Comparison of ENCODE assay signal across 21 cellular contexts in the genomic region with DNA sequence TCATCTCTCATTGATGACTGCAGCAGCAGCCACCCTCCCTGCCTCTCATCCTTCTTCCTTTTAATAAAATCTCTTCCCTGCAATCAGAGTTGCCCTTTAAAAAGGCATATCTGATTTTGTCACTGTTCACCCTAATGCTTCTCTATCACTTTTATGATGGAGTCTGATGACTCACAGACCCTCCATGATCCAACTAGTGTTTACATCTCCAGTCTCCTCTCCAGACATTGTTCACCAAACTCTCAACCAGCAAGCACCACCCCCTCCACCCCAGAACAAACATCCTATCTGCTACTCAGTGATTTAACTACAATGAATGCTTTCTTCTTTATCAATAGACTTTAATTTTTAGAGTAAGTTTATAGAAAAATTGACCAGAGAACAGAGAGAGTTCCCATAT. TPM values are rescaled to one million over a fixed set of nuclear protein-coding genes. Genes with fewer than 3 reads are reported as not detected.
"Had no signal": no experiment of that assay in that cellular context is flagged by ENCODE, and none has a peak within 500 bp of the region (broad histone marks: within the 10 kb centered on the region; RNA-seq: fewer than 3 reads in every experiment).

No MANE protein-coding gene starts in this region.

- DNase-seq: activated CD4-positive, alpha-beta T cell treated with anti-CD3 and anti-CD28 coated beads for 4 hours; activated CD4-positive, alpha-beta T cell treated with anti-CD3 and anti-CD28 coated beads, Interleukin-2, amount 50 U/mL, for 48 hours; activated CD4-positive, CD25-positive, alpha-beta regulatory T cell; activated CD8-positive, alpha-beta memory T cell treated with anti-CD3 and anti-CD28 coated beads, Interleukin-2, amount 50 U/mL, for 48 hours; activated naive CD4-positive, alpha-beta T cell treated with anti-CD3 and anti-CD28 coated beads for 36 hours; activated naive CD8-positive, alpha-beta T cell treated with anti-CD3 and anti-CD28 coated beads, Interleukin-2, amount 10 ng/mL, durations not matched to agents 7 days and 5 days; activated T-cell treated with anti-CD3 and anti-CD28 coated beads, Interleukin-2, amount 50 U/mL, for 4 hours; amygdala; dorsolateral prefrontal cortex; effector memory CD8-positive, alpha-beta T cell; heart left ventricle; lower lobe of right lung; naive thymus-derived CD4-positive, alpha-beta T cell; small intestine; stimulated activated CD4-positive, alpha-beta T cell treated with anti-CD3 and anti-CD28 coated beads, Interleukin-4, amount 100 ng/mL, for 1 hour; stimulated activated naive CD4-positive, alpha-beta T cell; T-helper 17 cell; testis; trophoblast cell; uterus had no signal

RNA-seq across cellular contexts. Expression of gene TNFSF11, which starts 59.5 kb away (rescaled TPM):
- polyA plus RNA-seq: endothelial cell of umbilical vein; heart left ventricle; naive thymus-derived CD4-positive, alpha-beta T cell had no signal
